8 cellular contexts compared by ENCODE assay signal in genomic region chr9:74379718-74380117, GRCh38.
DNase-seq lines count a peak whose midpoint lies in the region; ATAC-seq and TF ChIP-seq lines count a peak whose summit lies in the region.

No MANE protein-coding gene starts in this region.

- DNase-seq in stimulated activated CD4-positive, alpha-beta T cell treated with anti-CD3 and anti-CD28 coated beads, Interleukin-1b, Interleukin-23, amount 100 ng/mL, for 48 hours = peak; percentile 1
- DNase-seq in stimulated activated CD4-positive, alpha-beta T cell treated with anti-CD3 and anti-CD28 coated beads, Interleukin-4, amount 100 ng/mL, for 4 hours = no peak
- DNase-seq in fibroblast of the conjunctiva (ENCODE audit: low read depth) (peak; percentile 0), type B pancreatic cell (ENCODE audit: extremely low spot score, unreplicated experiment) (no peak), T-helper 17 cell (no peak)
- DNase-seq in activated effector memory CD4-positive, alpha-beta T cell treated with anti-CD3 and anti-CD28 coated beads, Interleukin-2, amount 50 U/mL, for 16 hours = no peak

- peak overlapping the region; percentile 30; the same call in 1 of the 2 replicates for H3K4me3 ChIP-seq in OCI-LY3 (ENCODE audit: low read length)

- no peaks in the 10 kb centered on the region for H3K27me3 ChIP-seq in OCI-LY3 (ENCODE audit: low read depth, low read length)

- TF ChIP-seq CTCF in OCI-LY3 (IDR thresholded peaks at IDR 0.05; ENCODE audit: low read depth, low read length) (peak; percentile 89), type B pancreatic cell (conservative IDR thresholded peaks at IDR 0.05) (peak; percentile 59)

- H3K4me1 ChIP-seq in OCI-LY3 (ENCODE audit: low read length) = peaks cover 5% of the 10 kb centered on the region

- H3K4me2 ChIP-seq in OCI-LY3 (ENCODE audit: low read length) = peak overlapping the region; percentile 51

- no peak overlapping the region for H3K9ac ChIP-seq in OCI-LY3 (ENCODE audit: low read length)

- no peaks in the 10 kb centered on the region for H3K4me1 Mint-ChIP-seq in type B pancreatic cell (ENCODE audit: unreplicated experiment)
- H3K4me1 Mint-ChIP-seq in T-helper 17 cell = no peaks in the 10 kb centered on the region

- no peak overlapping the region for H3K4me3 Mint-ChIP-seq in type B pancreatic cell
- H3K4me3 Mint-ChIP-seq in T-helper 17 cell = no peak overlapping the region

- H3K9me3 ChIP-seq in OCI-LY3 (ENCODE audit: insufficient read depth, low read length) = no peaks in the 10 kb centered on the region
- no peaks in the 10 kb centered on the region for H3K9me3 ChIP-seq in T-helper 17 cell (ENCODE audit: control insufficient read depth, low read length, poor library complexity, severe bottlenecking)

- H2AFZ ChIP-seq in OCI-LY3 (ENCODE audit: low read depth, low read length) = peak overlapping the region; percentile 51

- H3K27ac Mint-ChIP-seq in type B pancreatic cell (no peak overlapping the region), T-helper 17 cell (no peak overlapping the region)

- H3K36me3 Mint-ChIP-seq in type B pancreatic cell (no peaks in the 10 kb centered on the region), T-helper 17 cell (ENCODE audit: low read depth) (no peaks in the 10 kb centered on the region)

- H3K27ac ChIP-seq in OCI-LY3 (ENCODE audit: low read length) = no peak overlapping the region

- H3K27me3 Mint-ChIP-seq in type B pancreatic cell (peaks cover 8% of the 10 kb centered on the region), T-helper 17 cell (no peaks in the 10 kb centered on the region)

- H3K36me3 ChIP-seq in OCI-LY3 (replicated peaks; ENCODE audit: low read depth, low read length) = no peaks in the 10 kb centered on the region

- no peaks in the 10 kb centered on the region for H3K79me2 ChIP-seq in OCI-LY3 (ENCODE audit: low read length)

- H3K9me3 Mint-ChIP-seq in type B pancreatic cell = no peaks in the 10 kb centered on the region

- peak; percentile 85 for ATAC-seq in HG03432 (IDR thresholded peaks at IDR 0.05; ENCODE audit: unreplicated experiment)
- ATAC-seq in T-helper 17 cell = no peak

- no peaks in the 10 kb centered on the region for H4K20me1 ChIP-seq in OCI-LY3 (ENCODE audit: insufficient read depth, low read length)

Comparison
In these comparisons a context has a peak if more than half of its experiments do, and no peak if none do; other contexts are left out.
1. DNase-seq: peak in stimulated activated CD4-positive, alpha-beta T cell treated with anti-CD3 and anti-CD28 coated beads, Interleukin-1b, Interleukin-23, amount 100 ng/mL, for 48 hours (single experiment) and fibroblast of the conjunctiva (single experiment); none in stimulated activated CD4-positive, alpha-beta T cell treated with anti-CD3 and anti-CD28 coated beads, Interleukin-4, amount 100 ng/mL, for 4 hours (0 of 2), type B pancreatic cell (single experiment), T-helper 17 cell (0 of 3) and activated effector memory CD4-positive, alpha-beta T cell treated with anti-CD3 and anti-CD28 coated beads, Interleukin-2, amount 50 U/mL, for 16 hours (single experiment).